ENCODE assay signal across 31 cellular contexts in genomic region chr1:81020506-81020905, GRCh38.
"Had no signal": no experiment of that assay in that cellular context is flagged by ENCODE, and none has a peak within 500 bp of the region (broad histone marks: within the 10 kb centered on the region; RNA-seq: fewer than 3 reads in every experiment).

No MANE protein-coding gene starts in this region.

- H3K27ac ChIP-seq: body of pancreas, esophagus muscularis mucosa, foreskin keratinocyte, gastrocnemius medialis, heart left ventricle, VCaP had no signal

- H3K36me3 Mint-ChIP-seq: activated naive CD8-positive, alpha-beta T cell had no signal

- H3K27ac Mint-ChIP-seq: activated B cell treated with CpG ODN at 0.5 μM for 24 hours; activated CD8-positive, alpha-beta T cell treated with anti-CD3 and anti-CD28 coated beads for 36 hours; activated naive CD8-positive, alpha-beta T cell; activated T-helper 17 cell treated with anti-CD3 and anti-CD28 coated beads, Interleukin-2, amount 50 U/mL, for 72 hours; effector memory CD8-positive, alpha-beta T cell had no signal

- H3K36me3 ChIP-seq: esophagus muscularis mucosa, gastrocnemius medialis, heart left ventricle had no signal

- DNase-seq: activated B cell treated with CpG ODN at 0.5 μM for 24 hours; activated CD4-positive, alpha-beta T cell treated with anti-CD3 and anti-CD28 coated beads for 48 hours; activated CD4-positive, alpha-beta T cell treated with anti-CD3 and anti-CD28 coated beads, Interleukin-2, amount 50 U/mL, for 1 hour; activated CD4-positive, alpha-beta T cell treated with anti-CD3 and anti-CD28 coated beads, Interleukin-2, amount 50 U/mL, for 48 hours; activated CD8-positive, alpha-beta memory T cell treated with anti-CD3 and anti-CD28 coated beads for 24 hours; activated CD8-positive, alpha-beta T cell treated with anti-CD3 and anti-CD28 coated beads for 36 hours; activated effector memory CD4-positive, alpha-beta T cell treated with Interleukin-2 at 50 U/mL for 16 hours; activated gamma-delta T cell treated with Interleukin-2 at 50 U/mL for 16 hours; activated naive CD4-positive, alpha-beta T cell treated with anti-CD3 and anti-CD28 coated beads, Interleukin-2, amount 50 U/mL, for 16 hours; activated naive CD4-positive, alpha-beta T cell treated with Interleukin-2 at 50 U/mL for 16 hours; activated T-cell treated with anti-CD3 and anti-CD28 coated beads, Interleukin-2, amount 50 U/mL, for 4 hours; amygdala; aorta; body of pancreas; caudate nucleus; cortex of kidney; dermis blood vessel endothelial cell; effector CD4-positive, alpha-beta T cell; effector memory CD8-positive, alpha-beta T cell; erythroblast; foreskin keratinocyte; gastrocnemius medialis; glutamatergic neuron; heart left ventricle; T-helper 1 cell; T-helper 2 cell had no signal

- H3K27me3 Mint-ChIP-seq: activated B cell treated with CpG ODN at 0.5 μM for 24 hours; activated CD8-positive, alpha-beta T cell treated with anti-CD3 and anti-CD28 coated beads for 36 hours; activated naive CD8-positive, alpha-beta T cell; activated T-helper 17 cell treated with anti-CD3 and anti-CD28 coated beads, Interleukin-2, amount 50 U/mL, for 72 hours; effector memory CD8-positive, alpha-beta T cell had no signal

- H3K9me3 ChIP-seq: body of pancreas, esophagus muscularis mucosa, gastrocnemius medialis, heart left ventricle had no signal

- H3K4me3 ChIP-seq: body of pancreas, esophagus muscularis mucosa, gastrocnemius medialis, heart left ventricle had no signal

- H3K9me3 Mint-ChIP-seq: activated T-cell treated with anti-CD3 and anti-CD28 coated beads, Interleukin-2, amount 50 U/mL, for 4 hours had no signal

- ATAC-seq: activated CD4-positive, CD25-positive, alpha-beta regulatory T cell treated with anti-CD3 and anti-CD28 coated beads, Interleukin-2, amount 50 U/mL, for 24 hours; activated CD8-positive, alpha-beta T cell treated with anti-CD3 and anti-CD28 coated beads for 36 hours; activated T-cell treated with anti-CD3 and anti-CD28 coated beads, Interleukin-2, amount 50 U/mL, for 4 hours; activated T-helper 17 cell treated with anti-CD3 and anti-CD28 coated beads, Interleukin-2, amount 50 U/mL, for 72 hours; body of pancreas; effector memory CD8-positive, alpha-beta T cell; foreskin keratinocyte; gastrocnemius medialis; heart left ventricle had no signal

- H3K4me1 ChIP-seq: body of pancreas, esophagus muscularis mucosa, foreskin keratinocyte, gastrocnemius medialis, heart left ventricle had no signal

- H3K4me3 Mint-ChIP-seq: activated B cell treated with CpG ODN at 0.5 μM for 24 hours; activated CD8-positive, alpha-beta T cell treated with anti-CD3 and anti-CD28 coated beads for 36 hours; activated naive CD8-positive, alpha-beta T cell; activated T-cell treated with anti-CD3 and anti-CD28 coated beads, Interleukin-2, amount 50 U/mL, for 4 hours; activated T-helper 17 cell treated with anti-CD3 and anti-CD28 coated beads, Interleukin-2, amount 50 U/mL, for 72 hours; effector memory CD8-positive, alpha-beta T cell had no signal

- H3K4me1 Mint-ChIP-seq: activated B cell treated with CpG ODN at 0.5 μM for 24 hours; activated T-helper 17 cell treated with anti-CD3 and anti-CD28 coated beads, Interleukin-2, amount 50 U/mL, for 72 hours had no signal
